In genomic region chr4:6640292-6641163, GRCh38 we compare ENCODE assay signal across 1 cellular context.
TF ChIP-seq lines count a peak whose summit lies in the region.

MRFAP1 (plus strand) TSS chr4:6640685; CDS start chr4:6640863, 178 bp downstream.

TF ChIP-seq in K562, 482 proteins besides CTCF, POLR2A, EP300 and RAD21 (continued from another document and continues in another):
- TF ChIP-seq ZNF395 (CRISPR knock-in tag; IDR thresholded peaks at IDR 0.05) (peak; percentile 96), DMBX1 (CRISPR knock-in tag; IDR thresholded peaks at IDR 0.05; ENCODE audit: borderline replicate concordance) (peak; percentile 73; the same call in 1 of the 2 replicates), E2F8 (IDR thresholded peaks at IDR 0.05; ENCODE audit: low read depth, partially characterized antibody) (peak; percentile 82), YY1 (IDR thresholded peaks at IDR 0.05; ENCODE audit: borderline replicate concordance in 1 of 3, control insufficient read depth in 1 of 3, extremely low read depth in 1 of 3, insufficient read depth in 3 of 3, insufficient read length in 1 of 3, insufficient replicate concordance in 2 of 3, low read depth in 1 of 3, low read length in 2 of 3) (peak; percentile 70 to 95 (median 92)), PTTG1 (tag; IDR thresholded peaks at IDR 0.05; ENCODE audit: low read depth) (no peak), MAZ (CRISPR knock-in tag; conservative IDR thresholded peaks at IDR 0.05 in 1 of 2, IDR thresholded peaks at IDR 0.05 in 1 of 2) (peak; percentile 67 to 79; a peak in 3 of 4 replicates), POLR2AphosphoS5 (IDR thresholded peaks at IDR 0.05; ENCODE audit: control insufficient read depth, insufficient read depth, low read depth, low read length) (peak; percentile 93), GTF2B (IDR thresholded peaks at IDR 0.05; ENCODE audit: extremely low read depth, insufficient read length) (peak; percentile 49), ZNF146 (CRISPR knock-in tag; IDR thresholded peaks at IDR 0.05; ENCODE audit: unreplicated experiment) (no peak), SRSF1 (IDR thresholded peaks at IDR 0.05; ENCODE audit: low read depth, low read length) (no peak), DNMT1 (IDR thresholded peaks at IDR 0.05) (peak; percentile 78; the same call in 1 of the 2 replicates), POLR2G (IDR thresholded peaks at IDR 0.05; ENCODE audit: low read depth, low read length) (peak; percentile 88), NFIC (IDR thresholded peaks at IDR 0.05) (0 out of 2 replicates have a peak, but pooled peaks have one; percentile 9), ATF6 (CRISPR knock-in tag; IDR thresholded peaks at IDR 0.05) (no peak), SRF (CRISPR knock-in tag; IDR thresholded peaks at IDR 0.05) (peak in 1 of 2 experiments; percentile 60; a peak in 2 of 4 replicates), CBFB (CRISPR knock-in tag; IDR thresholded peaks at IDR 0.05) (0 out of 2 replicates have a peak, but pooled peaks have one; percentile 26), PKNOX1 (IDR thresholded peaks at IDR 0.05) (peak; percentile 69), TAF7 (tag; IDR thresholded peaks at IDR 0.05) (peak; percentile 94), ZSCAN29 (IDR thresholded peaks at IDR 0.05) (no peak), CBFA2T2 (conservative IDR thresholded peaks at IDR 0.05) (no peak), PHF8 (IDR thresholded peaks at IDR 0.05; ENCODE audit: borderline replicate concordance, low read length) (peak; percentile 86; the same call in 1 of the 2 replicates)
- TF ChIP-seq, protein P1, sequence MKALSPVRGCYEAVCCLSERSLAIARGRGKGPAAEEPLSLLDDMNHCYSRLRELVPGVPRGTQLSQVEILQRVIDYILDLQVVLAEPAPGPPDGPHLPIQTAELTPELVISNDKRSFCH (CRISPR knock-in tag; IDR thresholded peaks at IDR 0.05) = no peak
- TF ChIP-seq, protein P1 (tag; IDR thresholded peaks at IDR 0.05) = peak; percentile 64
- TF ChIP-seq, protein P2, sequence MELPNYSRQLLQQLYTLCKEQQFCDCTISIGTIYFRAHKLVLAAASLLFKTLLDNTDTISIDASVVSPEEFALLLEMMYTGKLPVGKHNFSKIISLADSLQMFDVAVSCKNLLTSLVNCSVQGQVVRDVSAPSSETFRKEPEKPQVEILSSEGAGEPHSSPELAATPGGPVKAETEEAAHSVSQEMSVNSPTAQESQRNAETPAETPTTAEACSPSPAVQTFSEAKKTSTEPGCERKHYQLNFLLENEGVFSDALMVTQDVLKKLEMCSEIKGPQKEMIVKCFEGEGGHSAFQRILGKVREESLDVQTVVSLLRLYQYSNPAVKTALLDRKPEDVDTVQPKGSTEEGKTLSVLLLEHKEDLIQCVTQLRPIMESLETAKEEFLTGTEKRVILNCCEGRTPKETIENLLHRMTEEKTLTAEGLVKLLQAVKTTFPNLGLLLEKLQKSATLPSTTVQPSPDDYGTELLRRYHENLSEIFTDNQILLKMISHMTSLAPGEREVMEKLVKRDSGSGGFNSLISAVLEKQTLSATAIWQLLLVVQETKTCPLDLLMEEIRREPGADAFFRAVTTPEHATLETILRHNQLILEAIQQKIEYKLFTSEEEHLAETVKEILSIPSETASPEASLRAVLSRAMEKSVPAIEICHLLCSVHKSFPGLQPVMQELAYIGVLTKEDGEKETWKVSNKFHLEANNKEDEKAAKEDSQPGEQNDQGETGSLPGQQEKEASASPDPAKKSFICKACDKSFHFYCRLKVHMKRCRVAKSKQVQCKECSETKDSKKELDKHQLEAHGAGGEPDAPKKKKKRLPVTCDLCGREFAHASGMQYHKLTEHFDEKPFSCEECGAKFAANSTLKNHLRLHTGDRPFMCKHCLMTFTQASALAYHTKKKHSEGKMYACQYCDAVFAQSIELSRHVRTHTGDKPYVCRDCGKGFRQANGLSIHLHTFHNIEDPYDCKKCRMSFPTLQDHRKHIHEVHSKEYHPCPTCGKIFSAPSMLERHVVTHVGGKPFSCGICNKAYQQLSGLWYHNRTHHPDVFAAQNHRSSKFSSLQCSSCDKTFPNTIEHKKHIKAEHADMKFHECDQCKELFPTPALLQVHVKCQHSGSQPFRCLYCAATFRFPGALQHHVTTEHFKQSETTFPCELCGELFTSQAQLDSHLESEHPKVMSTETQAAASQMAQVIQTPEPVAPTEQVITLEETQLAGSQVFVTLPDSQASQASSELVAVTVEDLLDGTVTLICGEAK (IDR thresholded peaks at IDR 0.05) = 0 out of 2 replicates have a peak, but pooled peaks have one; percentile 3
- TF ChIP-seq, protein P2 (CRISPR knock-in tag; IDR thresholded peaks at IDR 0.05) = no peak
- TF ChIP-seq, protein P3, sequence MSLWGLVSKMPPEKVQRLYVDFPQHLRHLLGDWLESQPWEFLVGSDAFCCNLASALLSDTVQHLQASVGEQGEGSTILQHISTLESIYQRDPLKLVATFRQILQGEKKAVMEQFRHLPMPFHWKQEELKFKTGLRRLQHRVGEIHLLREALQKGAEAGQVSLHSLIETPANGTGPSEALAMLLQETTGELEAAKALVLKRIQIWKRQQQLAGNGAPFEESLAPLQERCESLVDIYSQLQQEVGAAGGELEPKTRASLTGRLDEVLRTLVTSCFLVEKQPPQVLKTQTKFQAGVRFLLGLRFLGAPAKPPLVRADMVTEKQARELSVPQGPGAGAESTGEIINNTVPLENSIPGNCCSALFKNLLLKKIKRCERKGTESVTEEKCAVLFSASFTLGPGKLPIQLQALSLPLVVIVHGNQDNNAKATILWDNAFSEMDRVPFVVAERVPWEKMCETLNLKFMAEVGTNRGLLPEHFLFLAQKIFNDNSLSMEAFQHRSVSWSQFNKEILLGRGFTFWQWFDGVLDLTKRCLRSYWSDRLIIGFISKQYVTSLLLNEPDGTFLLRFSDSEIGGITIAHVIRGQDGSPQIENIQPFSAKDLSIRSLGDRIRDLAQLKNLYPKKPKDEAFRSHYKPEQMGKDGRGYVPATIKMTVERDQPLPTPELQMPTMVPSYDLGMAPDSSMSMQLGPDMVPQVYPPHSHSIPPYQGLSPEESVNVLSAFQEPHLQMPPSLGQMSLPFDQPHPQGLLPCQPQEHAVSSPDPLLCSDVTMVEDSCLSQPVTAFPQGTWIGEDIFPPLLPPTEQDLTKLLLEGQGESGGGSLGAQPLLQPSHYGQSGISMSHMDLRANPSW (CRISPR knock-in tag; IDR thresholded peaks at IDR 0.05) = no peak
